ENCODE assay signal across 8 cellular contexts in the genomic region with DNA sequence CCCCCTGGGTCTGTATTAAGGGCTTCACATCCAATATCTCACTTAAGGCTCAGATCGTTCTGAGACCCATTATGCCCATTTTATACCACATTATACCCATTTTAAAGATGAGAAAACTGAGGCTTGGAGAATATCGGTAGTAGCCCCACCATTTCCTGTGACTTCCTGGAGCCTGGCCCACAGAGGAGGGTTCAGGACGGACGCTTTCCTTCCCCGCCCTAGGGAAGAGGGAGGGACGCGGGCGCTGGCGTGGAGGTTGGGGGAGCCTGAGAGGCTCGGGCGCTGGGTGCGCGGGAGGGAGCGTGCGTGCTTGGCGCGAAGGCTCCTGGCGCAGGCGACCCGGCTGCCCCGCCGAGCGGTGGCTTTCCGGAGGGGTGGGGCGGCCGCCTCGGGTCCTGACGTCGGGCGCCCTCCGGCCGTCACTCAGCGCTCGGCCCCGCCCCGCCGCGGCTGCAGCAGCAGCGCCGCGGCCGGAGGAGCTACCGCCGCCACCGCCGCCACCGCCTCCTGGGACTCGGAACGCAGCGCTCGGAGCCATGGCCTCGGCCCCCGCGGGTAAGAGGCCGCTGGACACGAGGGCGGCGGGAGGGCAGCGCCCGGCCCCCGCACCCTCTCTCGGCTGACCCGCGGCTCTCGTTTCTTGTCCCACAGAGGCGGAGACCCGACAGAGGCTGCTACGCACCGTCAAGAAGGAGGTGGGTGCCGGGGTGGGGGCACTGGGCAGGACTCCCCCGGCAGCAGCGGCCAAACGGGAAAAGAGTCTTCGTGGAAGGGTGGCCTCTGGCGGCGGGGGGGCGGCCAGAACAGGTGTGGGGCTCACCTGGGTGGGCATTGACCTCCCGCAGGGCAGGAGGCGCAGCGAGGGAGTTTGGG. TPM values are rescaled to one million over a fixed set of nuclear protein-coding genes. Genes with fewer than 3 reads are reported as not detected.
A peak's percentile ranks its signal among the peaks of the same experiment; 100 is the strongest.
DNase-seq lines count a peak whose midpoint lies in the region; ATAC-seq and TF ChIP-seq lines count a peak whose summit lies in the region.

A gene with protein sequence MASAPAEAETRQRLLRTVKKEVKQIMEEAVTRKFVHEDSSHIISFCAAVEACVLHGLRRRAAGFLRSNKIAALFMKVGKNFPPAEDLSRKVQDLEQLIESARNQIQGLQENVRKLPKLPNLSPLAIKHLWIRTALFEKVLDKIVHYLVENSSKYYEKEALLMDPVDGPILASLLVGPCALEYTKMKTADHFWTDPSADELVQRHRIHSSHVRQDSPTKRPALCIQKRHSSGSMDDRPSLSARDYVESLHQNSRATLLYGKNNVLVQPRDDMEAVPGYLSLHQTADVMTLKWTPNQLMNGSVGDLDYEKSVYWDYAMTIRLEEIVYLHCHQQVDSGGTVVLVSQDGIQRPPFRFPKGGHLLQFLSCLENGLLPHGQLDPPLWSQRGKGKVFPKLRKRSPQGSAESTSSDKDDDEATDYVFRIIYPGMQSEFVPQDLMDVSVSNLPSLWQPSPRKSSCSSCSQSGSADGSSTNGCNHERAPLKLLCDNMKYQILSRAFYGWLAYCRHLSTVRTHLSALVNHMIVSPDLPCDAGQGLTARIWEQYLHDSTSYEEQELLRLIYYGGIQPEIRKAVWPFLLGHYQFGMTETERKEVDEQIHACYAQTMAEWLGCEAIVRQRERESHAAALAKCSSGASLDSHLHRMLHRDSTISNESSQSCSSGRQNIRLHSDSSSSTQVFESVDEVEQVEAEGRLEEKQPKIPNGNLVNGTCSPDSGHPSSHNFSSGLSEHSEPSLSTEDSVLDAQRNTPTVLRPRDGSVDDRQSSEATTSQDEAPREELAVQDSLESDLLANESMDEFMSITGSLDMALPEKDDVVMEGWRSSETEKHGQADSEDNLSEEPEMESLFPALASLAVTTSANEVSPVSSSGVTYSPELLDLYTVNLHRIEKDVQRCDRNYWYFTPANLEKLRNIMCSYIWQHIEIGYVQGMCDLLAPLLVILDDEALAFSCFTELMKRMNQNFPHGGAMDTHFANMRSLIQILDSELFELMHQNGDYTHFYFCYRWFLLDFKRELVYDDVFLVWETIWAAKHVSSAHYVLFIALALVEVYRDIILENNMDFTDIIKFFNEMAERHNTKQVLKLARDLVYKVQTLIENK (plus strand): TSS at position 422 of the 873 bp plus-strand sequence. CDS start 115 bp downstream, at position 537.

- no peak within 1 kb of the TSS for H3K27ac Mint-ChIP-seq in activated T-helper 2 cell treated with anti-CD3 and anti-CD28 coated beads, Interferon-gamma antibody, Interleukin-2, Interleukin-4, amounts not matched to agents 10 μg/mL and 5 μg/mL and 100 μg/mL, durations not matched to agents 14 hours and 24 hours and 36 hours
- H3K27ac Mint-ChIP-seq in natural killer cell treated with Interleukin-12 subunit alpha and Interleukin-12 subunit beta and Interleukin-15 and Interleukin-18, amount 100 ng/mL, for 72 hours = no peak within 1 kb of the TSS

- intact Hi-C loops in activated T-helper 2 cell treated with anti-CD3 and anti-CD28 coated beads, Interferon-gamma antibody, Interleukin-2, Interleukin-4, amounts not matched to agents 10 μg/mL and 5 μg/mL and 100 μg/mL, durations not matched to agents 14 hours and 24 hours and 36 hours (cut with micrococcal nuclease) = loop anchor here (10.0 kb wide), 1 partner anchor 599 kb away; no protein-coding TSS in a partner anchor

- peak; percentile 95 to 97 for ATAC-seq in natural killer cell treated with Interleukin-12 subunit alpha and Interleukin-12 subunit beta and Interleukin-15 and Interleukin-18, amount 100 ng/mL, for 72 hours

- H3K36me3 Mint-ChIP-seq in activated T-helper 2 cell treated with anti-CD3 and anti-CD28 coated beads, Interferon-gamma antibody, Interleukin-2, Interleukin-4, amounts not matched to agents 10 μg/mL and 5 μg/mL and 100 μg/mL, durations not matched to agents 14 hours and 24 hours and 36 hours (ENCODE audit: low read depth) = no peaks in the 10 kb centered on the region
- H3K36me3 Mint-ChIP-seq in natural killer cell treated with Interleukin-12 subunit alpha and Interleukin-12 subunit beta and Interleukin-15 and Interleukin-18, amount 100 ng/mL, for 72 hours = no peaks in the 10 kb centered on the region

- peak within 1 kb of the TSS; percentile 60 for H3K4me3 ChIP-seq in fibroblast of the aortic adventitia (ENCODE audit: low read depth, low read length)

- no peak for TF ChIP-seq CTCF in fibroblast of the aortic adventitia (IDR thresholded peaks at IDR 0.05; ENCODE audit: insufficient read depth, low read length)

- peak within 1 kb of the TSS; percentile 70 for H3K4me3 Mint-ChIP-seq in activated T-helper 2 cell treated with anti-CD3 and anti-CD28 coated beads, Interferon-gamma antibody, Interleukin-2, Interleukin-4, amounts not matched to agents 10 μg/mL and 5 μg/mL and 100 μg/mL, durations not matched to agents 14 hours and 24 hours and 36 hours (ENCODE audit: low read depth)
- peak within 1 kb of the TSS; percentile 67 for H3K4me3 Mint-ChIP-seq in natural killer cell treated with Interleukin-12 subunit alpha and Interleukin-12 subunit beta and Interleukin-15 and Interleukin-18, amount 100 ng/mL, for 72 hours

- peaks cover 38% of the 10 kb centered on the region for H3K4me1 Mint-ChIP-seq in activated T-helper 2 cell treated with anti-CD3 and anti-CD28 coated beads, Interferon-gamma antibody, Interleukin-2, Interleukin-4, amounts not matched to agents 10 μg/mL and 5 μg/mL and 100 μg/mL, durations not matched to agents 14 hours and 24 hours and 36 hours (ENCODE audit: low read depth)
- H3K4me1 Mint-ChIP-seq in natural killer cell treated with Interleukin-12 subunit alpha and Interleukin-12 subunit beta and Interleukin-15 and Interleukin-18, amount 100 ng/mL, for 72 hours (ENCODE audit: low read depth in 2 of 2) = peaks cover 19 to 29% of the 10 kb centered on the region in 2 donors

- peaks cover 21% of the 10 kb centered on the region for H3K27me3 Mint-ChIP-seq in activated T-helper 2 cell treated with anti-CD3 and anti-CD28 coated beads, Interferon-gamma antibody, Interleukin-2, Interleukin-4, amounts not matched to agents 10 μg/mL and 5 μg/mL and 100 μg/mL, durations not matched to agents 14 hours and 24 hours and 36 hours (ENCODE audit: low read depth)
- no peaks in the 10 kb centered on the region for H3K27me3 Mint-ChIP-seq in natural killer cell treated with Interleukin-12 subunit alpha and Interleukin-12 subunit beta and Interleukin-15 and Interleukin-18, amount 100 ng/mL, for 72 hours

- DNase-seq in EL = peak; percentile 60
- DNase-seq in HT1080 (ENCODE audit: low read depth) = peak; percentile 34
- peak; percentile 80 for DNase-seq in RKO (ENCODE audit: low spot score)
- DNase-seq in activated T-helper 2 cell treated with anti-CD3 and anti-CD28 coated beads, Interferon-gamma antibody, Interleukin-2, Interleukin-4, amounts not matched to agents 10 μg/mL and 5 μg/mL and 100 μg/mL, durations not matched to agents 14 hours and 24 hours and 36 hours (ENCODE audit: low spot score) = peak; percentile 71
- DNase-seq in fibroblast of the aortic adventitia (ENCODE audit: low read depth) = no peak
- peak; percentile 87 for DNase-seq in natural killer cell treated with Interleukin-12 subunit alpha and Interleukin-12 subunit beta and Interleukin-15 and Interleukin-18, amount 100 ng/mL, for 72 hours (ENCODE audit: low spot score)
- peak; percentile 47 to 75 (median 58) for DNase-seq in stimulated activated naive CD4-positive, alpha-beta T cell (lab: John Stamatoyannopoulos, UW)
- no peak for DNase-seq in T1000 (lab: John Stamatoyannopoulos, UW)

- H3K9me3 Mint-ChIP-seq in activated T-helper 2 cell treated with anti-CD3 and anti-CD28 coated beads, Interferon-gamma antibody, Interleukin-2, Interleukin-4, amounts not matched to agents 10 μg/mL and 5 μg/mL and 100 μg/mL, durations not matched to agents 14 hours and 24 hours and 36 hours = no peaks in the 10 kb centered on the region
- H3K9me3 Mint-ChIP-seq in natural killer cell treated with Interleukin-12 subunit alpha and Interleukin-12 subunit beta and Interleukin-15 and Interleukin-18, amount 100 ng/mL, for 72 hours = no peaks in the 10 kb centered on the region

RNA-seq across cellular contexts. Expression of the gene that starts here (rescaled TPM):
- not detected in 2 replicates for total RNA-seq in HT1080 (2014; rRNA removed; shearing (Covaris generic))
- not detected in 2 replicates for polyA plus RNA-seq in HT1080 (2015; cell fraction: cytosol; rRNA removed)
- polyA plus RNA-seq in HT1080 (2015; cell fraction: nucleus; rRNA removed) = not detected in 2 replicates
- total RNA-seq in activated T-helper 2 cell treated with anti-CD3 and anti-CD28 coated beads, Interferon-gamma antibody, Interleukin-2, Interleukin-4, amounts not matched to agents 10 μg/mL and 5 μg/mL and 100 μg/mL, durations not matched to agents 14 hours and 24 hours and 36 hours = 0.07 TPM in 1 of 2 replicates, not detected in the other
- total RNA-seq in fibroblast of the aortic adventitia (ENCODE audit: low replicate concordance) = not detected in 2 replicates
- under 1 TPM; 0.17 to 0.75 TPM for total RNA-seq in natural killer cell treated with Interleukin-12 subunit alpha and Interleukin-12 subunit beta and Interleukin-15 and Interleukin-18, amount 100 ng/mL, for 72 hours

Comparison
In these comparisons a context has a peak if more than half of its experiments do, and no peak if none do; other contexts are left out.
1. Peak in DNase-seq in HT1080; RNA of the gene not detected or under 1 TPM.
2. Peak in DNase-seq in activated T-helper 2 cell treated with anti-CD3 and anti-CD28 coated beads, Interferon-gamma antibody, Interleukin-2, Interleukin-4, amounts not matched to agents 10 μg/mL and 5 μg/mL and 100 μg/mL, durations not matched to agents 14 hours and 24 hours and 36 hours; RNA of the gene not detected or under 1 TPM.
3. Peak in DNase-seq and ATAC-seq in natural killer cell treated with Interleukin-12 subunit alpha and Interleukin-12 subunit beta and Interleukin-15 and Interleukin-18, amount 100 ng/mL, for 72 hours; RNA of the gene not detected or under 1 TPM.
4. DNase-seq: peak in EL (single experiment), RKO (single experiment) and stimulated activated naive CD4-positive, alpha-beta T cell (6 of 6); none in fibroblast of the aortic adventitia (single experiment) and T1000 (single experiment).